12 cellular contexts compared by ENCODE assay signal in the genomic region with DNA sequence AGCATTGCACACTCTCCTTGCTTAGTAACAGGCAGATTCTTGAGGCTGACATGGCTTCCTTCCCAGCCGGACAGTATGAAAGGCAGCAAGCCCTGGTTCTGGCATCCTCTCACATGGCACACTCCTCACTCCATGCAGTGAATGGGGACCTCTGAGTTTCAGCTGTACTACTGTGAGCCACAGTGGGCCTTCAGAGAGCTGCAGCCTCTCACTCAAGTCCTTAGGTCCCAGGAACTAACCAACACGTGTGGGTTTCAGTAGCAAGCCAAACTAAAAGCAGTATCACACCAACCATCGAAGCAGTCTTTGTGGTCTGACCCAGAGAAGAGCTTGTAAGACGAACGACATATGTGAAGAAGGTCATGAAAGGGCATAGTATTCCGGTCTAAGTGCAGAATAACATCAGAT.
DNase-seq lines count a peak whose midpoint lies in the region; ATAC-seq and TF ChIP-seq lines count a peak whose summit lies in the region.
"Had no signal": no experiment of that assay in that cellular context is flagged by ENCODE, and none has a peak within 500 bp of the region (broad histone marks: within the 10 kb centered on the region; RNA-seq: fewer than 3 reads in every experiment).

No MANE protein-coding gene starts in this region.

- 56 to 65% (median 58%) methylated on average over 6 of the region's 6 CpGs for WGBS in heart left ventricle, 4 donors

- H3K36me3 ChIP-seq in heart left ventricle, result peaks cover 0 to 35% (median 9%) of the 10 kb centered on the region in 9 donors

- no peak for TF ChIP-seq CTCF in GM12865 (IDR thresholded peaks at IDR 0.05; ENCODE audit: insufficient read depth, low read depth, low read length, missing control alignments)
- no peak for TF ChIP-seq CTCF in heart left ventricle (IDR thresholded peaks at IDR 0.05)

- ATAC-seq in GM21367 (IDR thresholded peaks at IDR 0.05; ENCODE audit: unreplicated experiment), result peak; percentile 29
- peak; percentile 67 for ATAC-seq in HG03095 (IDR thresholded peaks at IDR 0.05; ENCODE audit: unreplicated experiment)
- ATAC-seq in heart left ventricle, result peak; percentile 66 to 83 (median 76)
- ATAC-seq in HG02840 (IDR thresholded peaks at IDR 0.05; ENCODE audit: low FRiP score, unreplicated experiment), result no peak
- no peak for ATAC-seq in GM21423 (IDR thresholded peaks at IDR 0.05; ENCODE audit: unreplicated experiment)

- no peak for TF ChIP-seq POLR2A in heart left ventricle (IDR thresholded peaks at IDR 0.05)

- H3K4me1 ChIP-seq in heart left ventricle, result peaks cover 0 to 39% (median 8%) of the 10 kb centered on the region in 12 donors

- no peaks in the 10 kb centered on the region for H3K9me3 ChIP-seq in heart left ventricle

- DNase-seq in GM12865 (ENCODE audit: low read depth) (peak; percentile 63), heart left ventricle (peak in 3 of 5 donors; percentile 21 to 39 (median 30)), KG1 (lab: John Stamatoyannopoulos, UW) (no peak), hepatic stellate cell (ENCODE audit: low spot score) (no peak)
- DNase-seq: activated effector memory CD4-positive, alpha-beta T cell treated with anti-CD3 and anti-CD28 coated beads, Interleukin-2, amount 50 U/mL, for 16 hours; C1 segment of cervical spinal cord; head of caudate nucleus; NCI-H2171 treated with DMSO at 0.1 percent for 48 hours had no signal

- peak overlapping the region in 8 of 12 donors; percentile 7 to 55 (median 44) for H3K27ac ChIP-seq in heart left ventricle

- no peaks in the 10 kb centered on the region for H3K27me3 ChIP-seq in heart left ventricle

- H3K4me3 ChIP-seq in GM12865 (ENCODE audit: low read depth, low read length), result no peak overlapping the region
- H3K4me3 ChIP-seq in heart left ventricle, result no peak overlapping the region

- intact Hi-C loops in heart left ventricle (cut with DNase I), result no loop called here

Comparison
In these comparisons a context has a peak if more than half of its experiments do, and no peak if none do; other contexts are left out.
1. DNase-seq: peak in GM12865 (single experiment) and heart left ventricle (3 of 5); none in KG1 (single experiment) and hepatic stellate cell (single experiment).
2. ATAC-seq: peak in GM21367 (single experiment), HG03095 (single experiment) and heart left ventricle (4 of 4); none in HG02840 (single experiment) and GM21423 (single experiment).